In the genomic region with DNA sequence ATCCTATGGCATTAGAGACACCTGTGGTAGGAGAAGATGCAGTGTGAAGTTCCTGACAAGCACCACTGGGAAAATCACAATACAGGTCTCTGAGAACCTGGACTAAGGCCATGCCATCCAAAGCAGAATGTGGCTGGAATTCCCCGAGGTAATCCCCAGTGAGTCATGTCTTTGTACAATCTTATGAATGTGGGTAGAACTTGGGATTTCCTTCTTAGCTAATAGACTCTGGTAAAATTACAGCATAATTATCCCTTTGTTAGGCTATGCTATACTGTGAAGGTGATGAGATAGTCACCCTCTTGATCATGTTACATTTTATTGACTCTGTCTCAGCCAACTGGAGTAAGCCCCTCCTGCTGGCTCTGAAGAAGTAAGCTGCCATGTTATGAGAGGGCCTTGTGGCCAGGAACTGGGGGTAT, we compare ENCODE assay signal across 9 cellular contexts.
A peak's percentile ranks its signal among the peaks of the same experiment; 100 is the strongest.
DNase-seq lines count a peak whose midpoint lies in the region; ATAC-seq and TF ChIP-seq lines count a peak whose summit lies in the region.
"Had no signal": no experiment of that assay in that cellular context is flagged by ENCODE, and none has a peak within 500 bp of the region (broad histone marks: within the 10 kb centered on the region; RNA-seq: fewer than 3 reads in every experiment).

No MANE protein-coding gene starts in this region.

- H3K27me3 ChIP-seq in naive thymus-derived CD4-positive, alpha-beta T cell (ENCODE audit: control insufficient read depth in 2 of 2, insufficient read depth in 2 of 2, low read length in 2 of 2): no peaks in the 10 kb centered on the region

- peak overlapping the region; percentile 69 for H3K27ac Mint-ChIP-seq in Calu3 (ENCODE audit: unreplicated experiment)
- no peak overlapping the region for H3K27ac Mint-ChIP-seq in effector memory CD8-positive, alpha-beta T cell
- no peak overlapping the region for H3K27ac Mint-ChIP-seq in naive thymus-derived CD4-positive, alpha-beta T cell

- DNase-seq in Calu3 (peak; percentile 77), HK-2 (ENCODE audit: unreplicated experiment) (peak; percentile 48), GF-D8 (lab: John Stamatoyannopoulos, UW) (no peak), NOMO-1 treated with dmso at 0.1 percent for 144 hours (lab: John Stamatoyannopoulos, UW; ENCODE audit: unreplicated experiment) (no peak)
- no peak for DNase-seq in effector memory CD8-positive, alpha-beta T cell
- no peak for DNase-seq in naive thymus-derived CD4-positive, alpha-beta T cell

- H3K27ac ChIP-seq in naive thymus-derived CD4-positive, alpha-beta T cell (ENCODE audit: low read depth, low read length): no peak overlapping the region

- no peaks in the 10 kb centered on the region for H3K36me3 ChIP-seq in naive thymus-derived CD4-positive, alpha-beta T cell (ENCODE audit: control insufficient read depth in 2 of 3, insufficient read depth in 3 of 3, low read length in 3 of 3)

- no peaks in the 10 kb centered on the region for H3K36me3 Mint-ChIP-seq in Calu3 (ENCODE audit: insufficient read depth, unreplicated experiment)
- H3K36me3 Mint-ChIP-seq in effector memory CD8-positive, alpha-beta T cell (ENCODE audit: insufficient read depth): no peaks in the 10 kb centered on the region
- peaks cover 0 to 5% (median 0%) of the 10 kb centered on the region in 5 donors for H3K36me3 Mint-ChIP-seq in naive thymus-derived CD4-positive, alpha-beta T cell

- intact Hi-C loops in Calu3 (cut with micrococcal nuclease; ENCODE audit: unreplicated experiment): no loop called here
- intact Hi-C loops in naive thymus-derived CD4-positive, alpha-beta T cell (cut with micrococcal nuclease): no loop called here

- POLR2A ChIA-PET in naive thymus-derived CD4-positive, alpha-beta T cell (lab: Charles Lee): no interaction called here

- no TSS peak for BruUV-seq in Calu3 (replicated peaks; lab: Mats Ljungman, UMichigan)

- TF ChIP-seq CTCF in Calu3 (IDR thresholded peaks at IDR 0.05; ENCODE audit: unreplicated experiment): no peak

- H3K9me3 Mint-ChIP-seq in Calu3 (ENCODE audit: low read depth, unreplicated experiment): no peaks in the 10 kb centered on the region
- no peaks in the 10 kb centered on the region for H3K9me3 Mint-ChIP-seq in effector memory CD8-positive, alpha-beta T cell
- peaks cover 0 to 4% (median 0%) of the 10 kb centered on the region in 11 donors for H3K9me3 Mint-ChIP-seq in naive thymus-derived CD4-positive, alpha-beta T cell

- no peaks in the 10 kb centered on the region for H3K4me1 Mint-ChIP-seq in Calu3 (ENCODE audit: low read depth, unreplicated experiment)
- no peaks in the 10 kb centered on the region for H3K4me1 Mint-ChIP-seq in effector memory CD8-positive, alpha-beta T cell (ENCODE audit: low read depth in 2 of 2)
- no peaks in the 10 kb centered on the region for H3K4me1 Mint-ChIP-seq in naive thymus-derived CD4-positive, alpha-beta T cell

- no peak overlapping the region for H3K4me3 Mint-ChIP-seq in Calu3 (ENCODE audit: low read depth, unreplicated experiment)
- H3K4me3 Mint-ChIP-seq in effector memory CD8-positive, alpha-beta T cell: no peak overlapping the region
- no peak overlapping the region for H3K4me3 Mint-ChIP-seq in naive thymus-derived CD4-positive, alpha-beta T cell

- CTCF ChIA-PET in Calu3 (lab: Charles Lee): interaction anchor here (0.6 to 1.0 kb wide), 4 partner anchors 25 to 1028 kb away, joined by 3 to 8 read pairs (median 4); no protein-coding TSS in a partner anchor
- CTCF ChIA-PET in naive thymus-derived CD4-positive, alpha-beta T cell (lab: Charles Lee): no interaction called here

- H3K9me3 ChIP-seq in naive thymus-derived CD4-positive, alpha-beta T cell (ENCODE audit: control insufficient read depth in 2 of 3, low read length in 3 of 3): no peaks in the 10 kb centered on the region

- no peak overlapping the region for H3K4me3 ChIP-seq in naive thymus-derived CD4-positive, alpha-beta T cell (ENCODE audit: low read length)
- H3K4me3 ChIP-seq: K562 had no signal

- no peaks in the 10 kb centered on the region for H3K4me1 ChIP-seq in naive thymus-derived CD4-positive, alpha-beta T cell (ENCODE audit: control insufficient read depth in 2 of 2, insufficient read depth in 2 of 2, low read length in 2 of 2)

- no peaks in the 10 kb centered on the region for H3K27me3 Mint-ChIP-seq in Calu3 (ENCODE audit: unreplicated experiment)
- H3K27me3 Mint-ChIP-seq in effector memory CD8-positive, alpha-beta T cell: no peaks in the 10 kb centered on the region
- H3K27me3 Mint-ChIP-seq in naive thymus-derived CD4-positive, alpha-beta T cell: peaks cover 0 to 5% (median 0%) of the 10 kb centered on the region in 5 donors

- peak; percentile 67 for ATAC-seq in GM19397 (IDR thresholded peaks at IDR 0.05; ENCODE audit: unreplicated experiment)
- ATAC-seq in effector memory CD8-positive, alpha-beta T cell (replicated peaks): peak; percentile 17
- ATAC-seq in HG03025 (IDR thresholded peaks at IDR 0.05; ENCODE audit: low FRiP score, unreplicated experiment): no peak
- ATAC-seq in naive thymus-derived CD4-positive, alpha-beta T cell: no peak
- ATAC-seq: K562 had no signal

Comparison
In these comparisons a context has a peak if more than half of its experiments do, and no peak if none do; other contexts are left out.
1. DNase-seq: peak in Calu3 (single experiment) and HK-2 (single experiment); none in effector memory CD8-positive, alpha-beta T cell (0 of 3), GF-D8 (single experiment), NOMO-1 treated with dmso at 0.1 percent for 144 hours (single experiment) and naive thymus-derived CD4-positive, alpha-beta T cell (0 of 9).
2. ATAC-seq: peak in GM19397 (single experiment) and effector memory CD8-positive, alpha-beta T cell (single experiment); none in HG03025 (single experiment) and naive thymus-derived CD4-positive, alpha-beta T cell (single experiment).